Comparison of ENCODE assay signal across 8 cellular contexts in the genomic region with DNA sequence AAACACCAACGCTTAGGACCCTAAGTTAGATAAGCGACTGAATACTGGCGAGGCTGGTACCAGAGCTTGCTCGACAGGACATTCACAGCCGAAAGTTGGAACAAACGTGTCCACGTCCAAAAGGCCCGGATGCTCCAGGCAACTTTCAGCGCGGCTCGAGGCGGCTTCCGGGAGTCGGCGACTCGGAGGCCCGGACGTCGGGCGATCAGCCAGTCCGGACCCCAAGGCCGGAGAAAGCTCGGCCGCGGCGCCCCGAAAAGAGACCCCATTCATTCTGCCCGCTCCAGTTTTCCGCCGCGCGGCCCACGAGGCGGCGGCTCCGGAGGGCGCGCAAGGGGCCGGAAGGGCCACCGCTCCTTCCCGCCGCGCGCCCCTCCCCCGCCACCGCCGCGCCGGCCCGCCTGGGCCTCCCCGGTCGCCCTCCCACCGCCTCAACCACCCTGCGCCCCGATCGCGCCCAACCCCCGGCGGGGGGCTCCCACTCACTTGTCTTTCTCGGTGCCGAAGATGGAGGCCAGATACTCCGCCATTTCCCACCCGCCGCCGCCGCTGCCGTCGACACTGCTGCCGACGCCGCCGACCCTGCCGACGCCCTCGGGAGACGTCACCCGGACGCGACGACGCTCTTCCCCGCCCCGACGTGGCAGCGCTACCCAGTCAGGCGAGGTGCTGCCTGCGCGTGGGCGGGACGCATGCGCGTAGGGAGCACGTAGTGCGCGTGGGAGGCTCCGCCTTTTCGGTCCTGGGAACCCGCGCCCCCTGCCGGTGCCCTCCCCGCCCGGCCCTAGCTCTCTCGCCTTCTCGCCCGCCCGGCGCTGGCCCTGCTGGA. TPM values are rescaled to one million over a fixed set of nuclear protein-coding genes. Genes with fewer than 3 reads are reported as not detected.
DNase-seq lines count a peak whose midpoint lies in the region; TF ChIP-seq lines count a peak whose summit lies in the region.
"Not testable (repeated sequence)": the region's sequence is repeated elsewhere in the genome, so short reads cannot be mapped to it uniquely, and the experiment has no call there.

A gene with protein sequence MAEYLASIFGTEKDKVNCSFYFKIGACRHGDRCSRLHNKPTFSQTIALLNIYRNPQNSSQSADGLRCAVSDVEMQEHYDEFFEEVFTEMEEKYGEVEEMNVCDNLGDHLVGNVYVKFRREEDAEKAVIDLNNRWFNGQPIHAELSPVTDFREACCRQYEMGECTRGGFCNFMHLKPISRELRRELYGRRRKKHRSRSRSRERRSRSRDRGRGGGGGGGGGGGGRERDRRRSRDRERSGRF (minus strand): TSS at position 606 of the 829 bp plus-strand sequence. CDS start 76 bp downstream, at position 530.

- not testable (repeated sequence) for H3K4me1 ChIP-seq in HEK293 (ENCODE audit: control insufficient read depth, insufficient read depth, low read length); HUES6 (ENCODE audit: control insufficient read depth, insufficient read depth, low read length); testis

- WGBS in testis, 2 donors: no CpG with 5 or more reads among the region's 107 CpGs

- peak within 1 kb of the TSS; percentile 73 for H3K9ac ChIP-seq in HUES6 (ENCODE audit: low read length)

- H3K9me3 ChIP-seq in HEK293 (ENCODE audit: control insufficient read depth, insufficient read depth, low read depth, low read length); HUES6 (ENCODE audit: control insufficient read depth, insufficient read depth, low read depth, low read length); testis: not testable (repeated sequence)

- intact Hi-C loops in posterior vena cava (cut with DNase I); testis (cut with DNase I; ENCODE audit: low total_unique reads): not testable (repeated sequence)

- not testable (repeated sequence) for TF ChIP-seq CTCF in GM12875 (IDR thresholded peaks at IDR 0.05; ENCODE audit: borderline replicate concordance, insufficient read depth, low read depth, low read length); HEK293 (tag by site-specific recombination; IDR thresholded peaks at IDR 0.05); choroid plexus epithelial cell (conservative IDR thresholded peaks at IDR 0.05; ENCODE audit: low read depth, low read length); testis (IDR thresholded peaks at IDR 0.05)

- not testable (repeated sequence) for H3K27ac ChIP-seq in HEK293 (ENCODE audit: extremely low read depth, low read depth, low read length); HUES6 (ENCODE audit: low read depth, low read length)
- H3K27ac ChIP-seq in testis: peak within 1 kb of the TSS in 1 of 2 donors; percentile 74

- H3K4me3 ChIP-seq in GM12875 (ENCODE audit: low read depth, low read length) (peak within 1 kb of the TSS; percentile 57), HEK293 (ENCODE audit: low read depth, low read length) (peak within 1 kb of the TSS; percentile 50), HUES6 (ENCODE audit: low read depth, low read length) (peak within 1 kb of the TSS; percentile 56), choroid plexus epithelial cell (ENCODE audit: low read depth, low read length) (peak within 1 kb of the TSS; percentile 59), iPS-11a (ENCODE audit: low read depth, low read length) (peak within 1 kb of the TSS; percentile 45), testis (peak within 1 kb of the TSS in 1 of 2 donors; percentile 64)

- not testable (repeated sequence) for H3K27me3 ChIP-seq in HUES6 (ENCODE audit: control insufficient read depth, insufficient read depth, low read length); testis

- POLR2A ChIA-PET in HEK293 (lab: Yijun Ruan, JAX): not testable (repeated sequence)

- not testable (repeated sequence) for H3K36me3 ChIP-seq in HEK293 (ENCODE audit: control insufficient read depth in 2 of 2, insufficient read depth in 1 of 2, low read length in 2 of 2); HUES6 (ENCODE audit: control insufficient read depth, insufficient read depth, low read length); testis (ENCODE audit: low read depth, missing control alignments)

- not testable (repeated sequence) for TF ChIP-seq POLR2A in testis (IDR thresholded peaks at IDR 0.05)

- CTCF ChIA-PET in HEK293 (lab: Yijun Ruan, JAX): not testable (repeated sequence)

- DNase-seq in activated CD4-positive, alpha-beta T cell treated with anti-CD3 and anti-CD28 coated beads, Interleukin-2, amount 50 U/mL, for 24 hours (ENCODE audit: low read depth in 1 of 2, low spot score in 1 of 2): peak; percentile 4 to 63
- not testable (repeated sequence) for DNase-seq in choroid plexus epithelial cell (ENCODE audit: low read depth); testis
- DNase-seq in posterior vena cava (ENCODE audit: low spot score): peak; percentile 86

TF ChIP-seq in HEK293, 187 proteins besides CTCF, POLR2A, EP300 and RAD21:
- TF ChIP-seq, protein P1, sequence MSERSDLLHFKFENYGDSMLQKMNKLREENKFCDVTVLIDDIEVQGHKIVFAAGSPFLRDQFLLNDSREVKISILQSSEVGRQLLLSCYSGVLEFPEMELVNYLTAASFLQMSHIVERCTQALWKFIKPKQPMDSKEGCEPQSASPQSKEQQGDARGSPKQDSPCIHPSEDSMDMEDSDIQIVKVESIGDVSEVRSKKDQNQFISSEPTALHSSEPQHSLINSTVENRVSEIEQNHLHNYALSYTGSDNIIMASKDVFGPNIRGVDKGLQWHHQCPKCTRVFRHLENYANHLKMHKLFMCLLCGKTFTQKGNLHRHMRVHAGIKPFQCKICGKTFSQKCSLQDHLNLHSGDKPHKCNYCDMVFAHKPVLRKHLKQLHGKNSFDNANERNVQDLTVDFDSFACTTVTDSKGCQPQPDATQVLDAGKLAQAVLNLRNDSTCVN (tag by site-specific recombination; optimal IDR thresholded peaks at IDR 0.05): peak; percentile 28
TF ChIP-seq in HEK293: peak in this region for 1; not testable (repeated sequence) for 186.

RNA-seq across cellular contexts. Expression of the gene that starts here (rescaled TPM):
- total RNA-seq in posterior vena cava (10 to 100 TPM; 18.8 to 24.7 TPM), testis (10 to 100 TPM; 57.2 to 84.3 TPM)
- 106 TPM for polyA plus RNA-seq in testis (ENCODE audit: insufficient read depth, low read depth, low replicate concordance)
